Comparison of ENCODE assay signal across 19 cellular contexts in the genomic region with DNA sequence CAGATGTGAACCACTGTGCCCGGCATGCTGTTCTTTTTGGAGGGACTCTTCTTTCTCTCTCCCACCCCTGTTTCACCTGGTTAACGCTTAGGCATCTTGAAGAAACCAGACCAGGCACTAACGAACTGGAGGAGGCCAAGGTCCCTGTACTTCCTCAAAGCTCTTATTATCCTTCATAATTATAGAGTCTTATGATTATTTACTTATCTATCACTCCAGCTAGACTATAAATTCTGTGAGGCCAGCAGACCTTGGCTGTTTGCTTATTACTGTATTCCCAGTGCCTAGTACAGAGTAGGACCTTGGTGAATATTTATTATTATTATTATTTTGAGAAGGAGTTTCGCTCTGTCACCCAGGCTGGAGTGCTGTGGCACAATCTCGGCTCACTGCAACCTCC. TPM values are rescaled to one million over a fixed set of nuclear protein-coding genes. Genes with fewer than 3 reads are reported as not detected.
A peak's percentile ranks its signal among the peaks of the same experiment; 100 is the strongest.
DNase-seq lines count a peak whose midpoint lies in the region; ATAC-seq, FAIRE-seq and TF ChIP-seq lines count a peak whose summit lies in the region.
"Had no signal": no experiment of that assay in that cellular context is flagged by ENCODE, and none has a peak within 500 bp of the region (broad histone marks: within the 10 kb centered on the region; RNA-seq: fewer than 3 reads in every experiment).

No MANE protein-coding gene starts in this region.

- H4K20me1 ChIP-seq in osteoblast (ENCODE audit: insufficient read depth, low read length): no peaks in the 10 kb centered on the region

- peaks cover 0 to 1% (median 0%) of the 10 kb centered on the region in 7 donors for H3K9me3 Mint-ChIP-seq in CD14-positive monocyte
- H3K9me3 Mint-ChIP-seq in glutamatergic neuron (ENCODE audit: unreplicated experiment): peaks cover 18% of the 10 kb centered on the region
- no peaks in the 10 kb centered on the region for H3K9me3 Mint-ChIP-seq in activated naive CD4-positive, alpha-beta T cell treated with anti-CD3 and anti-CD28 coated beads for 36 hours
- H3K9me3 Mint-ChIP-seq: CD4-positive, alpha-beta memory T cell; GM23338 had no signal

- H3K27ac Mint-ChIP-seq in CD14-positive monocyte (peak overlapping the region in 4 of 7 donors; percentile 19 to 88 (median 57)), glutamatergic neuron (ENCODE audit: unreplicated experiment) (peak overlapping the region; percentile 99)
- no peak overlapping the region for H3K27ac Mint-ChIP-seq in activated naive CD4-positive, alpha-beta T cell treated with anti-CD3 and anti-CD28 coated beads for 36 hours
- H3K27ac Mint-ChIP-seq: GM23338 had no signal

- no peak overlapping the region for H3K4me2 ChIP-seq in osteoblast (ENCODE audit: insufficient read depth, low read length)
- H3K4me2 ChIP-seq: GM23338 had no signal

- ATAC-seq in HG03196 (IDR thresholded peaks at IDR 0.05; ENCODE audit: unreplicated experiment): no peak
- ATAC-seq: GM23338 had no signal

- H3K36me3 ChIP-seq in osteoblast (ENCODE audit: insufficient read depth, low read length): no peaks in the 10 kb centered on the region

- TF ChIP-seq CTCF in CD14-positive monocyte (IDR thresholded peaks at IDR 0.05) (no peak), D721Med (IDR thresholded peaks at IDR 0.05; ENCODE audit: insufficient read depth, missing control alignments) (no peak), glutamatergic neuron (IDR thresholded peaks at IDR 0.05; ENCODE audit: partially characterized antibody, unreplicated experiment) (no peak), osteoblast (IDR thresholded peaks at IDR 0.05; ENCODE audit: extremely low read depth, low read depth, low read length) (no peak)

- peaks cover 37% of the 10 kb centered on the region for H3K4me1 Mint-ChIP-seq in CD14-positive monocyte
- peaks cover 24% of the 10 kb centered on the region for H3K4me1 Mint-ChIP-seq in glutamatergic neuron (ENCODE audit: low read depth, unreplicated experiment)
- peaks cover 8% of the 10 kb centered on the region for H3K4me1 Mint-ChIP-seq in activated naive CD4-positive, alpha-beta T cell treated with anti-CD3 and anti-CD28 coated beads for 36 hours (ENCODE audit: low read depth)

- H3K4me3 Mint-ChIP-seq in CD14-positive monocyte: no peak overlapping the region
- H3K4me3 Mint-ChIP-seq in glutamatergic neuron (ENCODE audit: unreplicated experiment): no peak overlapping the region
- no peak overlapping the region for H3K4me3 Mint-ChIP-seq in activated naive CD4-positive, alpha-beta T cell treated with anti-CD3 and anti-CD28 coated beads for 36 hours
- H3K4me3 Mint-ChIP-seq: CD4-positive, alpha-beta memory T cell; GM23338 had no signal

- H3K4me3 ChIP-seq in osteoblast (ENCODE audit: insufficient read depth, low read length): no peak overlapping the region
- H3K4me3 ChIP-seq: GM23338 had no signal

- no peak overlapping the region for H2AFZ ChIP-seq in osteoblast (ENCODE audit: low read length)
- H2AFZ ChIP-seq: GM23338 had no signal

- intact Hi-C loops in CD14-positive monocyte (cut with micrococcal nuclease): no loop called here
- intact Hi-C loops in activated naive CD4-positive, alpha-beta T cell treated with anti-CD3 and anti-CD28 coated beads for 36 hours (cut with micrococcal nuclease): no loop called here

- H3K27me3 Mint-ChIP-seq in CD14-positive monocyte (ENCODE audit: low read depth in 3 of 3) (peaks cover 0 to 1% (median 0%) of the 10 kb centered on the region in 3 donors), glutamatergic neuron (ENCODE audit: unreplicated experiment) (peaks cover 13% of the 10 kb centered on the region)
- H3K27me3 Mint-ChIP-seq in activated naive CD4-positive, alpha-beta T cell treated with anti-CD3 and anti-CD28 coated beads for 36 hours (ENCODE audit: low read depth): no peaks in the 10 kb centered on the region

- no peaks in the 10 kb centered on the region for H3K79me2 ChIP-seq in osteoblast (ENCODE audit: insufficient read depth, low read length)

- H3K27ac ChIP-seq in osteoblast (ENCODE audit: low read depth, low read length): no peak overlapping the region
- H3K27ac ChIP-seq: C4-2B, HL-60 had no signal

- CTCF ChIA-PET in activated naive CD4-positive, alpha-beta T cell treated with anti-CD3 and anti-CD28 coated beads for 36 hours (lab: Charles Lee): interaction anchor here (0.6 to 1.1 kb wide), 2 partner anchors 40 to 544 kb away, joined by 3 to 4 read pairs; no protein-coding TSS in a partner anchor

- FAIRE-seq in D721Med (lab: Jason Lieb, UNC): no peak
- FAIRE-seq: A204.1, H54 had no signal

- H3K27me3 ChIP-seq in osteoblast (ENCODE audit: insufficient read depth, low read length): peaks cover 15% of the 10 kb centered on the region

- no peak for DNase-seq in CD14-positive monocyte (ENCODE audit: low spot score)
- peak; percentile 59 for DNase-seq in D721Med (ENCODE audit: insufficient read length, low spot score)
- DNase-seq in glutamatergic neuron: no peak
- peak; percentile 82 for DNase-seq in osteoblast (ENCODE audit: insufficient read length, low spot score, missing footprints)
- no peak for DNase-seq in activated naive CD4-positive, alpha-beta T cell treated with anti-CD3 and anti-CD28 coated beads for 36 hours
- no peak for DNase-seq in mucosa of gallbladder (ENCODE audit: low spot score)
- DNase-seq: ACHN; CD4-positive, alpha-beta memory T cell; DMS79 treated with DMSO at 0.1 percent for 48 hours; GF-D8; HCEC 1CT had no signal

- no peaks in the 10 kb centered on the region for H3K4me1 ChIP-seq in osteoblast (ENCODE audit: insufficient read depth, low read length)

- H3K36me3 Mint-ChIP-seq in CD14-positive monocyte (peaks cover 81 to 99% of the 10 kb centered on the region in 2 donors), glutamatergic neuron (ENCODE audit: unreplicated experiment) (peaks cover 4% of the 10 kb centered on the region)
- H3K36me3 Mint-ChIP-seq in activated naive CD4-positive, alpha-beta T cell treated with anti-CD3 and anti-CD28 coated beads for 36 hours (ENCODE audit: low read depth): no peaks in the 10 kb centered on the region
- H3K36me3 Mint-ChIP-seq: CD4-positive, alpha-beta memory T cell had no signal

- H3K9me3 ChIP-seq in osteoblast (ENCODE audit: low read depth, low read length): no peaks in the 10 kb centered on the region

RNA-seq across cellular contexts. Expression of a gene that starts 5.8 kb away (rescaled TPM):
- polyA plus RNA-seq in CD14-positive monocyte: 100 to 1,000 TPM; 270 to 447 TPM
- not detected for total RNA-seq in glutamatergic neuron (ENCODE audit: unreplicated experiment)
- not detected in 2 replicates for total RNA-seq in osteoblast
- total RNA-seq in activated naive CD4-positive, alpha-beta T cell treated with anti-CD3 and anti-CD28 coated beads for 36 hours: under 1 TPM; 0.19 to 0.25 TPM
- 13.2 TPM for total RNA-seq in mucosa of gallbladder
- total RNA-seq: GM23338, HT1080 had no signal
- polyA plus RNA-seq: BJ; CD4-positive, alpha-beta memory T cell; GM23338 had no signal

RNA-seq across cellular contexts. Expression of a gene that starts 12.8 kb away (rescaled TPM):
- 10 to 100 TPM; 66.4 to 68.1 TPM for polyA plus RNA-seq in CD14-positive monocyte
- total RNA-seq in glutamatergic neuron (ENCODE audit: unreplicated experiment) (65.4 TPM), osteoblast (77.1 and 77.2 TPM in 2 replicates), mucosa of gallbladder (47.4 TPM)
- 100 to 1,000 TPM; 122 to 141 TPM for total RNA-seq in activated naive CD4-positive, alpha-beta T cell treated with anti-CD3 and anti-CD28 coated beads for 36 hours

RNA-seq across cellular contexts. Expression of a gene that starts 26.7 kb away (rescaled TPM):
- polyA plus RNA-seq in CD14-positive monocyte: under 1 TPM in 1 of 2 donors, not detected in 1; 0.82 TPM
- total RNA-seq in glutamatergic neuron (ENCODE audit: unreplicated experiment): 6.3 TPM
- total RNA-seq in osteoblast: 14.5 and 15.6 TPM in 2 replicates
- total RNA-seq in activated naive CD4-positive, alpha-beta T cell treated with anti-CD3 and anti-CD28 coated beads for 36 hours: 1 to 10 TPM; 2.2 to 2.6 TPM
- 17.1 TPM for total RNA-seq in mucosa of gallbladder

Comparison
In these comparisons a context has a peak if more than half of its experiments do, and no peak if none do; other contexts are left out.
1. DNase-seq: peak in D721Med (single experiment) and osteoblast (single experiment); none in CD14-positive monocyte (single experiment), glutamatergic neuron (single experiment), activated naive CD4-positive, alpha-beta T cell treated with anti-CD3 and anti-CD28 coated beads for 36 hours (single experiment) and mucosa of gallbladder (single experiment).
2. RNA of a gene that starts 5.8 kb away (total RNA-seq): 13.2 TPM in mucosa of gallbladder (single experiment); 0.19 to 0.25 TPM in activated naive CD4-positive, alpha-beta T cell treated with anti-CD3 and anti-CD28 coated beads for 36 hours, not detected in glutamatergic neuron (single experiment) and not detected in osteoblast; every median in the first group is over 10 times any median in the second.